11 cellular contexts compared by ENCODE assay signal in the genomic region with DNA sequence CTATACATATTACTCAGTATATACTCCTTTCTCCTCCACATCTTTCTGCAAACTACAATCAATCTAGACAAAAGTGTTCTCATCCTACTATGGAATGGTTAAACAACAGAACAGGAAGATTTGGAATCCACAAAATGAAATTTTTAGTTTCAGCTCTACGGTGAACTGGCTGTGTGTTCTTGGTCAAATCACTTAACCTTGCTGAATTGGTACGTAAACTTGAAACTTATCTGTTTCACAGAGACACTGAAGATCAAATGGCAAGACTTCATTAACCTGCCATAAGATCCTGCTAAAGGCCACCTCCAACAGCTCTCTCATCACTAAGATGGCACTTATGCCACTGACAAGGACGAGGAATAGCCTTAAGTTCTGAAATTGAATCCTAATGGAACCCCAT. TPM values are rescaled to one million over a fixed set of nuclear protein-coding genes. Genes with fewer than 3 reads are reported as not detected.
DNase-seq lines count a peak whose midpoint lies in the region; ATAC-seq and TF ChIP-seq lines count a peak whose summit lies in the region.
"Had no signal": no experiment of that assay in that cellular context is flagged by ENCODE, and none has a peak within 500 bp of the region (broad histone marks: within the 10 kb centered on the region; RNA-seq: fewer than 3 reads in every experiment).

No MANE protein-coding gene starts in this region.

- H3K27ac ChIP-seq in VCaP (peak overlapping the region; percentile 99), smooth muscle cell (ENCODE audit: low read depth) (no peak overlapping the region)

- ATAC-seq in GM19328 (IDR thresholded peaks at IDR 0.05; ENCODE audit: unreplicated experiment) (no peak), GM18502 (IDR thresholded peaks at IDR 0.05; ENCODE audit: poor library complexity, unreplicated experiment) (no peak), HG03520 (IDR thresholded peaks at IDR 0.05; ENCODE audit: unreplicated experiment) (no peak)

- H3K9me3 ChIP-seq in smooth muscle cell (replicated peaks; ENCODE audit: low read depth): no peaks in the 10 kb centered on the region

- peaks cover 26% of the 10 kb centered on the region for H3K36me3 Mint-ChIP-seq in T-helper 1 cell treated with Interleukin-12 subunit alpha and Interleukin-12 subunit beta and Interleukin-4 antibody, amounts not matched to agents 30 μg/mL and 1 μg/mL, for 36 hours (ENCODE audit: low read depth)

- peaks cover 14% of the 10 kb centered on the region for H3K4me1 ChIP-seq in smooth muscle cell (ENCODE audit: low read depth)

- H3K27me3 ChIP-seq in smooth muscle cell (ENCODE audit: low read depth): no peaks in the 10 kb centered on the region

- peak overlapping the region; percentile 89 for H3K27ac Mint-ChIP-seq in T-helper 1 cell treated with Interleukin-12 subunit alpha and Interleukin-12 subunit beta and Interleukin-4 antibody, amounts not matched to agents 30 μg/mL and 1 μg/mL, for 36 hours

- peaks cover 4% of the 10 kb centered on the region for H3F3A ChIP-seq in smooth muscle cell (ENCODE audit: low read depth)

- TF ChIP-seq CTCF in VCaP (conservative IDR thresholded peaks at IDR 0.05) (no peak), fibroblast of villous mesenchyme (IDR thresholded peaks at IDR 0.05; ENCODE audit: insufficient read depth, low read depth, low read length) (no peak), smooth muscle cell (IDR thresholded peaks at IDR 0.05; ENCODE audit: borderline replicate concordance, insufficient read depth, poor library complexity, severe bottlenecking) (no peak)

- H3K4me3 Mint-ChIP-seq in T-helper 1 cell treated with Interleukin-12 subunit alpha and Interleukin-12 subunit beta and Interleukin-4 antibody, amounts not matched to agents 30 μg/mL and 1 μg/mL, for 36 hours: peak overlapping the region; percentile 84

- peak overlapping the region; percentile 97 for H3K9ac ChIP-seq in smooth muscle cell (ENCODE audit: low read depth)

- WGBS in smooth muscle cell (ENCODE audit: low lambda C conversion rate): 88% methylated on average over 3 of the region's 3 CpGs

- no peak overlapping the region for H2AFZ ChIP-seq in smooth muscle cell (ENCODE audit: low read depth)

- H3K4me2 ChIP-seq in smooth muscle cell: peak overlapping the region; percentile 98

- H3K4me3 ChIP-seq in fibroblast of villous mesenchyme (ENCODE audit: low read depth, low read length) (peak overlapping the region; percentile 80), smooth muscle cell (peak overlapping the region; percentile 86)

- DNase-seq in T-helper 1 cell (no peak), fibroblast of villous mesenchyme (ENCODE audit: low read depth) (no peak), smooth muscle cell (lab: John Stamatoyannopoulos, UW; ENCODE audit: unreplicated experiment) (no peak)
- DNase-seq: small intestine had no signal

- peaks cover 29% of the 10 kb centered on the region for H4K20me1 ChIP-seq in smooth muscle cell (ENCODE audit: low read depth)

- H3K36me3 ChIP-seq in smooth muscle cell (ENCODE audit: low read depth): peaks cover 9% of the 10 kb centered on the region

- peaks cover 44% of the 10 kb centered on the region for H3K4me1 Mint-ChIP-seq in T-helper 1 cell treated with Interleukin-12 subunit alpha and Interleukin-12 subunit beta and Interleukin-4 antibody, amounts not matched to agents 30 μg/mL and 1 μg/mL, for 36 hours (ENCODE audit: low read depth)

- H3K79me2 ChIP-seq in smooth muscle cell (ENCODE audit: low read depth): peaks cover 56% of the 10 kb centered on the region

- H3K9me3 Mint-ChIP-seq in T-helper 1 cell treated with Interleukin-12 subunit alpha and Interleukin-12 subunit beta and Interleukin-4 antibody, amounts not matched to agents 30 μg/mL and 1 μg/mL, for 36 hours: peaks cover 1% of the 10 kb centered on the region

- no peaks in the 10 kb centered on the region for H3K27me3 Mint-ChIP-seq in T-helper 1 cell treated with Interleukin-12 subunit alpha and Interleukin-12 subunit beta and Interleukin-4 antibody, amounts not matched to agents 30 μg/mL and 1 μg/mL, for 36 hours (ENCODE audit: low read depth)

RNA-seq across cellular contexts. Expression of a gene that starts 1.5 kb away (rescaled TPM):
- 51.2 and 62.2 TPM in 2 replicates for total RNA-seq in fibroblast of villous mesenchyme
- total RNA-seq in smooth muscle cell: 27.9 and 32.2 TPM in 2 replicates
- polyA plus RNA-seq in smooth muscle cell: 56.3 and 67.5 TPM in 2 replicates

RNA-seq across cellular contexts. Expression of a gene that starts 52.2 kb away (rescaled TPM):
- total RNA-seq in fibroblast of villous mesenchyme: not detected in 2 replicates
- total RNA-seq in smooth muscle cell: 0.04 TPM in 1 of 2 replicates, not detected in the other
- polyA plus RNA-seq in smooth muscle cell: 0.04 and 0.25 TPM in 2 replicates
- total RNA-seq: A172; T-helper 1 cell treated with Interleukin-12 subunit alpha and Interleukin-12 subunit beta and Interleukin-4 antibody, amounts not matched to agents 30 ng/mL and 1 ng/mL, for 36 hours had no signal
